24 cellular contexts compared by ENCODE assay signal in the genomic region with DNA sequence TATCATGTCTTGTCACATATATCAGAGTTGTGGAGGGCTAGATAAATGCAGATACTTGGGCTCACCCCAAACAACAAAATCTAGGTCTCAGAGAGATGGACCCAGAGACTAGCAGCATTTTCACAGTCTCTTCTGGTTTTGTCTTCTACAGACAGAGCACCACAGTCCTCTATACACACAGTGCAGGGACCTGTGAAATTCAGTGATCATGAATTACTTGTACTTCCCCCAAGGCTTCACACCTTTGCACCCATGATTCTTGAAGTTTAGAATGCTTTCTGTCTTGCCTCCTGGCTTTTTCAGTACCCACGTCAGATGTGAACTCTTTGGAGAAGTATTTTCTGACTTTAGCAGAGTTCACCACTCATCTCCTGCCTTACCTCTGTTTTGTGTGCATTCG.
"Had no signal": no experiment of that assay in that cellular context is flagged by ENCODE, and none has a peak within 500 bp of the region (broad histone marks: within the 10 kb centered on the region; RNA-seq: fewer than 3 reads in every experiment).

No MANE protein-coding gene starts in this region.

- ATAC-seq: HepG2, T-cell had no signal

- H3K36me3 ChIP-seq: MG63 had no signal

- H3K27ac ChIP-seq: RWPE1 had no signal

- H3K9me3 ChIP-seq: MG63, SK-N-SH had no signal

- H3K36me3 Mint-ChIP-seq: T-cell had no signal

- H3K4me2 ChIP-seq: SK-N-SH had no signal

- H3K4me3 Mint-ChIP-seq: T-cell had no signal

- H3K27ac Mint-ChIP-seq: T-cell had no signal

- H3K27me3 Mint-ChIP-seq: T-cell had no signal

- H3K27me3 ChIP-seq: MG63 had no signal

- H3K4me3 ChIP-seq: MG63 had no signal

- DNase-seq: IMR-90, Karpas-422, KG1, MG63, NCI-H1092, NCI-H1105 treated with DMSO at 0.1 percent for 48 hours, NCI-H1417 treated with DMSO at 0.1 percent for 48 hours, NCI-H146, NCI-H1694 treated with DMSO at 0.1 percent for 48 hours, NCI-H1930, NCI-H2081, NCI-H2171, NCI-H226, NCI-H446, NCI-H510A, NCI-H524 treated with DMSO at 0.1 percent for 48 hours, NCI-H69, NCI-H774, SHP77, SK-N-SH, SW 1271 had no signal
